In genomic region chr20:33719989-33720709, GRCh38 we compare ENCODE assay signal across 8 cellular contexts. TPM values are rescaled to one million over a fixed set of nuclear protein-coding genes. Genes with fewer than 3 reads are reported as not detected.
A peak's percentile ranks its signal among the peaks of the same experiment; 100 is the strongest.
DNase-seq lines count a peak whose midpoint lies in the region; TF ChIP-seq lines count a peak whose summit lies in the region.

TSS of gene PXMP4 (minus strand) at chr20:33720310. CDS start at chr20:33720207, 103 bp downstream.

- H3K4me1 Mint-ChIP-seq in neural progenitor cell = peaks cover 8% of the 10 kb centered on the region

- peaks cover 9% of the 10 kb centered on the region for H3F3A ChIP-seq in neural progenitor cell (ENCODE audit: low read depth)

- H3K4me2 ChIP-seq in neural progenitor cell = peak within 1 kb of the TSS; percentile 81

- no peaks in the 10 kb centered on the region; the same call in 1 of the 2 replicates for H3K27me3 ChIP-seq in H7 (ENCODE audit: control insufficient read depth, insufficient read depth, low read length)
- H3K27me3 ChIP-seq in MG63 = no peaks in the 10 kb centered on the region
- no peaks in the 10 kb centered on the region for H3K27me3 ChIP-seq in SJSA1 (replicated peaks)
- H3K27me3 ChIP-seq in neural progenitor cell = no peaks in the 10 kb centered on the region

- H3K36me3 ChIP-seq in H7 (replicated peaks; ENCODE audit: control insufficient read depth, insufficient read depth, low read length) (no peaks in the 10 kb centered on the region), MG63 (no peaks in the 10 kb centered on the region), SJSA1 (no peaks in the 10 kb centered on the region), neural progenitor cell (no peaks in the 10 kb centered on the region)

- H3K27ac ChIP-seq in SJSA1 = peak within 1 kb of the TSS; percentile 9; the same call in 1 of the 2 replicates
- no peak within 1 kb of the TSS for H3K27ac ChIP-seq in neural progenitor cell

- DNase-seq in ELF-1 (ENCODE audit: low read depth, low spot score) (peak; percentile 95), H7 (peak; percentile 97), MG63 (peak; percentile 89), SJSA1 (ENCODE audit: low read depth in 1 of 2, low spot score in 2 of 2) (peak; percentile 90 to 92), foreskin melanocyte (peak; percentile 98), neural progenitor cell (ENCODE audit: low spot score) (peak; percentile 94), stromal cell of bone marrow (ENCODE audit: low read depth) (peak; percentile 99)
- DNase-seq in activated naive CD4-positive, alpha-beta T cell (lab: John Stamatoyannopoulos, UW) = peak; percentile 47 to 75 (median 64)

- H3K79me2 ChIP-seq in neural progenitor cell (ENCODE audit: low read depth) = no peaks in the 10 kb centered on the region

- H4K20me1 ChIP-seq in neural progenitor cell (ENCODE audit: low read depth) = no peaks in the 10 kb centered on the region

- peak within 1 kb of the TSS; percentile 10 for H3K9ac ChIP-seq in neural progenitor cell

- no peak for TF ChIP-seq CTCF in neural progenitor cell (IDR thresholded peaks at IDR 0.05)

- peak within 1 kb of the TSS; percentile 85 for H3K4me3 Mint-ChIP-seq in neural progenitor cell

- peak within 1 kb of the TSS; percentile 95 for H2AFZ ChIP-seq in neural progenitor cell (replicated peaks)

- H3K4me3 ChIP-seq in H7 (ENCODE audit: insufficient read depth, low read depth, low read length) (peak within 1 kb of the TSS; percentile 68; the same call in 1 of the 2 replicates), MG63 (peak within 1 kb of the TSS; percentile 68), SJSA1 (peak within 1 kb of the TSS; percentile 66), neural progenitor cell (peak within 1 kb of the TSS; percentile 57)

- H3K27ac Mint-ChIP-seq in neural progenitor cell = peak within 1 kb of the TSS; percentile 55

- peaks cover 14% of the 10 kb centered on the region for H3K4me1 ChIP-seq in SJSA1 (replicated peaks)
- peaks cover 5% of the 10 kb centered on the region for H3K4me1 ChIP-seq in neural progenitor cell

- H3K9me3 ChIP-seq in MG63 = no peaks in the 10 kb centered on the region
- no peaks in the 10 kb centered on the region for H3K9me3 ChIP-seq in SJSA1 (replicated peaks)
- H3K9me3 ChIP-seq in neural progenitor cell (ENCODE audit: low read depth) = no peaks in the 10 kb centered on the region

- no peaks in the 10 kb centered on the region for H3K36me3 Mint-ChIP-seq in neural progenitor cell

- H3K27me3 Mint-ChIP-seq in neural progenitor cell (ENCODE audit: insufficient read depth, low read depth) = no peaks in the 10 kb centered on the region

- no peaks in the 10 kb centered on the region for H3K9me3 Mint-ChIP-seq in neural progenitor cell

RNA-seq across cellular contexts. Expression of gene PXMP4, which starts in this region (rescaled TPM):
- total RNA-seq in H7 (2014; rRNA removed; shearing (Covaris generic)) = under 0.01 TPM in 1 of 2 replicates, not detected in the other
- total RNA-seq in MG63 (2014; rRNA removed; shearing (Covaris generic); ENCODE audit: low replicate concordance) = 1.5 and 2.7 TPM in 2 replicates
- total RNA-seq in SJSA1 (2014; rRNA removed; shearing (Covaris generic)) = 6.7 and 9.3 TPM in 2 replicates
- total RNA-seq in neural progenitor cell (ENCODE audit: low replicate concordance) = 3.5 and 6.1 TPM in 2 replicates

Comparison
In these comparisons a context has a peak if more than half of its experiments do, and no peak if none do; other contexts are left out.
1. Peak in DNase-seq and H3K4me3 ChIP-seq in H7; RNA of the gene not detected or under 1 TPM.